In genomic region chr4:160026720-160027119, GRCh38 we compare ENCODE assay signal across 10 cellular contexts.
DNase-seq lines count a peak whose midpoint lies in the region; TF ChIP-seq lines count a peak whose summit lies in the region.
"Had no signal": no experiment of that assay in that cellular context is flagged by ENCODE, and none has a peak within 500 bp of the region (broad histone marks: within the 10 kb centered on the region; RNA-seq: fewer than 3 reads in every experiment).

No MANE protein-coding gene starts in this region.

- H3K9me2 ChIP-seq in PC-9 (ENCODE audit: insufficient read depth): no peaks in the 10 kb centered on the region

- H3K4me3 ChIP-seq in PC-9: no peak overlapping the region
- no peak overlapping the region for H3K4me3 ChIP-seq in epithelial cell of esophagus (ENCODE audit: low read length)

- CTCF ChIA-PET in PC-9 (lab: Charles Lee): interaction anchor here (0.7 kb wide), 1 partner anchor 102 kb away, joined by 3 read pairs; no protein-coding TSS in a partner anchor

- no peak overlapping the region for H3K4me2 ChIP-seq in PC-9

- H3K9me3 ChIP-seq in PC-9 (ENCODE audit: insufficient read depth, low read depth): no peaks in the 10 kb centered on the region

- no peaks in the 10 kb centered on the region for H3K79me2 ChIP-seq in PC-9 (ENCODE audit: low read depth)

- DNase-seq in HT-29 (ENCODE audit: low spot score): peak; percentile 17
- DNase-seq in PC-9: peak; percentile 44 to 66
- peak; percentile 94 for DNase-seq in epithelial cell of esophagus (ENCODE audit: low read depth)
- peak; percentile 89 for DNase-seq in renal cortical epithelial cell (ENCODE audit: low read depth)
- DNase-seq in GM13977 (ENCODE audit: low spot score): no peak
- no peak for DNase-seq in T-helper 1 cell
- no peak for DNase-seq in NCI-H510A treated with DMSO at 0.1 percent for 48 hours (lab: John Stamatoyannopoulos, UW)
- DNase-seq: activated gamma-delta T cell treated with Interleukin-2 at 50 U/mL for 16 hours, NCI-H2171 treated with DMSO at 0.1 percent for 48 hours, T1000 had no signal

- H3K4me1 ChIP-seq in PC-9 (replicated peaks; ENCODE audit: insufficient read depth): peaks cover 3% of the 10 kb centered on the region

- in situ Hi-C loops in GM13977 (cut with MboI; ENCODE audit: low pct_unique_long_range_greater_than_20kb, low sequenced_read_pairs, unreplicated experiment): no loop called here

- H3F3A ChIP-seq in PC-9 (ENCODE audit: insufficient read depth, low read depth): no peaks in the 10 kb centered on the region

- intact Hi-C loops in PC-9 (cut with micrococcal nuclease; ENCODE audit: unreplicated experiment): no loop called here

- H4K20me1 ChIP-seq in PC-9 (ENCODE audit: insufficient read depth): no peaks in the 10 kb centered on the region

- no peaks in the 10 kb centered on the region for H3K36me3 ChIP-seq in PC-9 (ENCODE audit: low read depth)

- no peak for TF ChIP-seq CTCF in PC-9 (conservative IDR thresholded peaks at IDR 0.05)
- no peak for TF ChIP-seq CTCF in epithelial cell of esophagus (IDR thresholded peaks at IDR 0.05; ENCODE audit: insufficient read depth, low read depth, low read length, missing control alignments)
- no peak for TF ChIP-seq CTCF in GM13977 (IDR thresholded peaks at IDR 0.05; ENCODE audit: extremely low read depth, insufficient read depth, missing control alignments)

- BruUV-seq in PC-9 (replicated peaks; lab: Mats Ljungman, UMichigan): no TSS peak

- POLR2A ChIA-PET in PC-9 (lab: Charles Lee; ENCODE audit: unreplicated experiment): interaction anchor here (0.6 kb wide), 1 partner anchor 266 kb away, joined by 3 read pairs; no protein-coding TSS in a partner anchor

- 0 out of 2 replicates have a peak overlapping the region, but pooled peaks have one; percentile 47 for H3K27ac ChIP-seq in PC-9

- no peaks in the 10 kb centered on the region for H3K27me3 ChIP-seq in PC-9 (ENCODE audit: insufficient read depth, low read depth)

- no peak overlapping the region for H2AFZ ChIP-seq in PC-9

Comparison
In these comparisons a context has a peak if more than half of its experiments do, and no peak if none do; other contexts are left out.
1. DNase-seq: peak in HT-29 (single experiment), PC-9 (2 of 2), epithelial cell of esophagus (single experiment) and renal cortical epithelial cell (single experiment); none in GM13977 (single experiment), T-helper 1 cell (0 of 5) and NCI-H510A treated with DMSO at 0.1 percent for 48 hours (single experiment).